In genomic region chr1:63063367-63063766, GRCh38 we compare ENCODE assay signal across 2 cellular contexts.
TF ChIP-seq lines count a peak whose summit lies in the region.

No MANE protein-coding gene starts in this region.

TF ChIP-seq in SK-N-SH, 30 proteins besides CTCF, POLR2A, EP300 and RAD21 (continued from another document):
- TF ChIP-seq USF1 (IDR thresholded peaks at IDR 0.05; ENCODE audit: borderline replicate concordance, low read depth) (no peak), CHD2 (IDR thresholded peaks at IDR 0.05; ENCODE audit: low read length, partially characterized antibody) (no peak), SIN3A (IDR thresholded peaks at IDR 0.05; ENCODE audit: borderline replicate concordance, low read depth, low read length) (no peak), JUND (IDR thresholded peaks at IDR 0.05) (no peak), RFX5 (IDR thresholded peaks at IDR 0.05; ENCODE audit: low read length) (no peak), FOSL2 (IDR thresholded peaks at IDR 0.05; ENCODE audit: borderline replicate concordance, low read depth) (no peak)

TF ChIP-seq in HCT116, 20 proteins besides CTCF, POLR2A, EP300 and RAD21 (continued from another document):
- TF ChIP-seq REST (IDR thresholded peaks at IDR 0.05; ENCODE audit: low read depth) = no peak
- TF ChIP-seq POLR2AphosphoS5 (IDR thresholded peaks at IDR 0.05; ENCODE audit: low read depth, low read length) = no peak
- TF ChIP-seq ELF1 (IDR thresholded peaks at IDR 0.05; ENCODE audit: borderline replicate concordance, low read depth) = no peak
- TF ChIP-seq ATF3 (IDR thresholded peaks at IDR 0.05) = no peak
- no peak for TF ChIP-seq MAX (IDR thresholded peaks at IDR 0.05)
